14 cellular contexts compared by ENCODE assay signal in genomic region chr17:40309938-40310510, GRCh38. TPM values are rescaled to one million over a fixed set of nuclear protein-coding genes. Genes with fewer than 3 reads are reported as not detected.
DNase-seq lines count a peak whose midpoint lies in the region; ATAC-seq, FAIRE-seq and TF ChIP-seq lines count a peak whose summit lies in the region.
"Had no signal": no experiment of that assay in that cellular context is flagged by ENCODE, and none has a peak within 500 bp of the region (broad histone marks: within the 10 kb centered on the region; RNA-seq: fewer than 3 reads in every experiment).

No MANE protein-coding gene starts in this region.

- H3K79me2 ChIP-seq in astrocyte (ENCODE audit: insufficient read depth, low read length) = no peaks in the 10 kb centered on the region

- H3K9me3 ChIP-seq in astrocyte (ENCODE audit: insufficient read depth, low read depth, low read length) = no peaks in the 10 kb centered on the region
- no peaks in the 10 kb centered on the region for H3K9me3 ChIP-seq in right lobe of liver
- H3K9me3 ChIP-seq in thyroid gland = no peaks in the 10 kb centered on the region

- no peaks in the 10 kb centered on the region for H3K9me3 Mint-ChIP-seq in astrocyte (ENCODE audit: unreplicated experiment)
- H3K9me3 Mint-ChIP-seq: activated CD4-positive, alpha-beta T cell treated with anti-CD3 and anti-CD28 coated beads, Interleukin-2, amount 10 ng/mL, durations not matched to agents 24 days and 14 days had no signal

- H3K27me3 Mint-ChIP-seq in astrocyte (ENCODE audit: low read depth, unreplicated experiment) = no peaks in the 10 kb centered on the region
- H3K27me3 Mint-ChIP-seq: activated CD4-positive, alpha-beta T cell treated with anti-CD3 and anti-CD28 coated beads, Interleukin-2, amount 10 ng/mL, durations not matched to agents 24 days and 14 days had no signal

- DNase-seq in activated gamma-delta T cell treated with Interleukin-2 at 50 U/mL for 16 hours (peak; percentile 42), activated gamma-delta T cell (lab: John Stamatoyannopoulos, UW) (no peak), astrocyte (ENCODE audit: low read depth) (no peak), right lobe of liver (peak in 2 of 3 donors; percentile 37 to 42), thyroid gland (peak in 1 of 2 donors; percentile 46), nucleus accumbens (lab: John Stamatoyannopoulos, UW) (no peak)
- DNase-seq: activated CD4-positive, alpha-beta T cell treated with anti-CD3 and anti-CD28 coated beads, Interleukin-2, amount 10 ng/mL, durations not matched to agents 24 days and 14 days; cortex of kidney; GM23248; NK-92 treated with Interleukin-12 subunit alpha and Interleukin-12 subunit beta, amount 100 ng/mL, for 24 hours had no signal

- WGBS in right lobe of liver (ENCODE audit: insufficient coverage, low coverage, low lambda C conversion rate, missing lambda C conversion rate) = 80% methylated on average over 1 of the region's 2 CpGs
- WGBS in thyroid gland, 2 donors = 68 to 70% methylated on average over 2 of the region's 2 CpGs

- intact Hi-C loops in right lobe of liver (cut with DNase I) (loop anchor here (5.0 kb wide), 2 partner anchors 42 to 47 kb away; no protein-coding TSS in a partner anchor), thyroid gland (cut with DNase I) (loop anchor here (10.0 kb wide), 1 partner anchor 105 kb away; the partner anchor contains the start of gene TOP2A)

- no peak overlapping the region for H2AFZ ChIP-seq in astrocyte (ENCODE audit: low read depth, low read length)

- peak overlapping the region; percentile 66 for H3K27ac Mint-ChIP-seq in astrocyte (ENCODE audit: unreplicated experiment)
- H3K27ac Mint-ChIP-seq: activated CD4-positive, alpha-beta T cell treated with anti-CD3 and anti-CD28 coated beads, Interleukin-2, amount 10 ng/mL, durations not matched to agents 24 days and 14 days had no signal

- TF ChIP-seq CTCF in astrocyte (IDR thresholded peaks at IDR 0.05; ENCODE audit: insufficient read depth, low read depth, low read length) (no peak), right lobe of liver (IDR thresholded peaks at IDR 0.05) (no peak), thyroid gland (IDR thresholded peaks at IDR 0.05) (no peak)

- H3K27me3 ChIP-seq in astrocyte (ENCODE audit: insufficient read depth, low read length) (no peaks in the 10 kb centered on the region), right lobe of liver (no peaks in the 10 kb centered on the region), thyroid gland (no peaks in the 10 kb centered on the region)

- no peak for FAIRE-seq in astrocyte (lab: Jason Lieb, UNC)

- H3K4me3 ChIP-seq in astrocyte (ENCODE audit: insufficient read depth, low read depth, low read length) (no peak overlapping the region), right lobe of liver (peak overlapping the region in 1 of 3 donors; percentile 51), thyroid gland (replicated peaks in 1 of 3) (no peak overlapping the region)

- no peak overlapping the region for H3K4me3 Mint-ChIP-seq in astrocyte (ENCODE audit: unreplicated experiment)
- H3K4me3 Mint-ChIP-seq: activated CD4-positive, alpha-beta T cell treated with anti-CD3 and anti-CD28 coated beads, Interleukin-2, amount 10 ng/mL, durations not matched to agents 24 days and 14 days had no signal

- H3K4me2 ChIP-seq in astrocyte (ENCODE audit: low read length) = no peak overlapping the region

- H3K36me3 Mint-ChIP-seq in astrocyte (ENCODE audit: low read depth, unreplicated experiment) = peaks cover 2% of the 10 kb centered on the region

- H3K4me1 ChIP-seq in astrocyte (ENCODE audit: insufficient read depth, low read length) (peaks cover 64% of the 10 kb centered on the region), right lobe of liver (peaks cover 0 to 60% (median 30%) of the 10 kb centered on the region in 4 donors), thyroid gland (peaks cover 62 to 89% of the 10 kb centered on the region in 2 donors)

- TF ChIP-seq POLR2A in right lobe of liver (IDR thresholded peaks at IDR 0.05) (no peak), thyroid gland (IDR thresholded peaks at IDR 0.05) (no peak)

- H3K4me1 Mint-ChIP-seq in astrocyte (ENCODE audit: low read depth, unreplicated experiment) = peaks cover 34% of the 10 kb centered on the region

- H3K27ac ChIP-seq in astrocyte (ENCODE audit: low read depth, low read length) (no peak overlapping the region), right lobe of liver (no peak overlapping the region), thyroid gland (peak overlapping the region; percentile 82 to 96 (median 88))
- H3K27ac ChIP-seq: GM23248 had no signal

- ATAC-seq in right lobe of liver = no peak
- ATAC-seq in HG02610 (IDR thresholded peaks at IDR 0.05; ENCODE audit: unreplicated experiment) = no peak
- ATAC-seq in GM21360 (IDR thresholded peaks at IDR 0.05; ENCODE audit: unreplicated experiment) = no peak

- no peak overlapping the region for H3K9ac ChIP-seq in astrocyte (ENCODE audit: low read length)

- H3K36me3 ChIP-seq in astrocyte (ENCODE audit: insufficient read depth, low read length) (no peaks in the 10 kb centered on the region), right lobe of liver (no peaks in the 10 kb centered on the region), thyroid gland (no peaks in the 10 kb centered on the region)

- H4K20me1 ChIP-seq in astrocyte (ENCODE audit: insufficient read depth, low read length) = no peaks in the 10 kb centered on the region

RNA-seq across cellular contexts. Expression of gene RARA, which starts 1.0 kb away (rescaled TPM):
- total RNA-seq in astrocyte (37.6 and 38.8 TPM in 2 replicates), right lobe of liver (10 to 100 TPM; 17.7 to 41.9 (median 22.9) TPM), thyroid gland (10 to 100 TPM; 20.0 to 60.9 (median 35.2) TPM)

RNA-seq across cellular contexts. Expression of gene CDC6, which starts 22.3 kb away (rescaled TPM):
- total RNA-seq in astrocyte = 6.4 and 14.4 TPM in 2 replicates
- total RNA-seq in right lobe of liver = 1 to 10 TPM in 5 of 6 experiments, under 1 TPM in 1; 0.42 to 9.1 (median 3.1) TPM
- total RNA-seq in thyroid gland = 1 to 10 TPM in 1 of 4 donors, under 1 TPM in 3; 0.63 to 5.2 (median 0.79) TPM

RNA-seq across cellular contexts. Expression of gene GJD3, which starts 54.5 kb away (rescaled TPM):
- total RNA-seq in astrocyte (0.34 and 0.43 TPM in 2 replicates), right lobe of liver (under 1 TPM in 5 of 6 experiments, not detected in 1; 0.22 to 0.78 (median 0.37) TPM), thyroid gland (1 to 10 TPM; 1.6 to 3.4 (median 1.7) TPM)
- total RNA-seq: HT1080, lower leg skin had no signal

Comparison
In these comparisons a context has a peak if more than half of its experiments do, and no peak if none do; other contexts are left out.
1. DNase-seq: peak in activated gamma-delta T cell treated with Interleukin-2 at 50 U/mL for 16 hours (single experiment) and right lobe of liver (2 of 3); none in activated gamma-delta T cell (single experiment), astrocyte (single experiment) and nucleus accumbens (0 of 56).
2. H3K27ac ChIP-seq: peak in thyroid gland (3 of 3); none in astrocyte (single experiment) and right lobe of liver (0 of 3).